In the genomic region with DNA sequence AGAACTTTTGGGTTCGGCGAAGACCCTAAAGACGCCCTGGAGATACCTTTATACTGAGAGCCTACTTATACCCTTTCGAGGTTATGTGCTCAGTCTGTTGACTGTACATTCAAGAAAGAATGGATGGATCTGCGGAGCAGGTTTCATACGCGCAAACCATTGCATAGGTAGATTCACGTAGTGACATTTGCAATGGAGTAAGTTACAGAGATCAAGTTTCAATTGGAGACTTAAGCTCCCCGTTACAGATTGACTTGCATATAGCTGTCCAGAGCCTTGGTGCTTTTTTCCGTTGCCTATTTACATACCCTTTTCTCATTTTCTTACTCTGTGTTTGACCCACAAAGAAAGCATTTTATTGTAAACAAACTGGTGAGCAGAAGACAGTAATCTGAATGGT, we compare ENCODE assay signal across 8 cellular contexts. TPM values are rescaled to one million over a fixed set of nuclear protein-coding genes. Genes with fewer than 3 reads are reported as not detected.
DNase-seq lines count a peak whose midpoint lies in the region; ATAC-seq and TF ChIP-seq lines count a peak whose summit lies in the region.

No MANE protein-coding gene starts in this region.

- no peak for DNase-seq in activated naive CD4-positive, alpha-beta T cell treated with anti-CD3 and anti-CD28 coated beads for 36 hours
- no peak for DNase-seq in activated naive CD4-positive, alpha-beta T cell treated with anti-CD3 and anti-CD28 coated beads, Interleukin-2, amount 50 U/mL, for 16 hours
- DNase-seq in amniotic epithelial cell (ENCODE audit: low read depth) (peak; percentile 32), upper lobe of left lung (no peak), NCI-H1105 (lab: John Stamatoyannopoulos, UW) (no peak)

- peaks cover 42% of the 10 kb centered on the region for H3K4me1 Mint-ChIP-seq in activated naive CD4-positive, alpha-beta T cell treated with anti-CD3 and anti-CD28 coated beads for 36 hours (ENCODE audit: low read depth)

- intact Hi-C loops in activated naive CD4-positive, alpha-beta T cell treated with anti-CD3 and anti-CD28 coated beads for 36 hours (cut with micrococcal nuclease), result loop anchor here (2.0 to 5.0 kb wide), 5 partner anchors 135 to 649 kb away; a partner anchor contains a TSS

- H3K36me3 ChIP-seq in liver (ENCODE audit: control insufficient read depth in 4 of 4, insufficient read depth in 3 of 4, low read depth in 1 of 4, low read length in 3 of 4) (peaks cover 0 to 4% (median 2%) of the 10 kb centered on the region in 4 donors), upper lobe of left lung (peaks cover 3 to 14% (median 8%) of the 10 kb centered on the region in 4 donors)

- H3K4me1 ChIP-seq in liver (ENCODE audit: control insufficient read depth in 4 of 4, insufficient read depth in 4 of 4, low read length in 3 of 4) (peaks cover 4 to 55% (median 49%) of the 10 kb centered on the region in 4 donors), upper lobe of left lung (peaks cover 20 to 45% (median 25%) of the 10 kb centered on the region in 4 donors)

- H3K36me3 Mint-ChIP-seq in activated naive CD4-positive, alpha-beta T cell treated with anti-CD3 and anti-CD28 coated beads for 36 hours (ENCODE audit: low read depth), result peaks cover 7% of the 10 kb centered on the region

- TF ChIP-seq CTCF in liver (IDR thresholded peaks at IDR 0.05; ENCODE audit: low read depth, low read length, missing input control) (no peak), upper lobe of left lung (IDR thresholded peaks at IDR 0.05) (no peak)

- TF ChIP-seq EP300 in upper lobe of left lung (IDR thresholded peaks at IDR 0.05), result no peak

- no peak for TF ChIP-seq POLR2A in upper lobe of left lung (IDR thresholded peaks at IDR 0.05)

- H3K9ac ChIP-seq in liver (ENCODE audit: low read depth in 1 of 2, low read length in 2 of 2), result peak overlapping the region; percentile 88 to 91

- H3K27me3 Mint-ChIP-seq in activated naive CD4-positive, alpha-beta T cell treated with anti-CD3 and anti-CD28 coated beads for 36 hours (ENCODE audit: low read depth), result peaks cover 2% of the 10 kb centered on the region

- H3K9me3 Mint-ChIP-seq in activated naive CD4-positive, alpha-beta T cell treated with anti-CD3 and anti-CD28 coated beads for 36 hours, result no peaks in the 10 kb centered on the region

- H3K27ac Mint-ChIP-seq in activated naive CD4-positive, alpha-beta T cell treated with anti-CD3 and anti-CD28 coated beads for 36 hours, result peak overlapping the region; percentile 37

- CTCF ChIA-PET in activated naive CD4-positive, alpha-beta T cell treated with anti-CD3 and anti-CD28 coated beads for 36 hours (lab: Charles Lee), result interaction anchor here (0.6 to 1.4 kb wide), 4 partner anchors 12 to 233 kb away, joined by 3 to 4 read pairs (median 3); no protein-coding TSS in a partner anchor

- H3K4me3 Mint-ChIP-seq in activated naive CD4-positive, alpha-beta T cell treated with anti-CD3 and anti-CD28 coated beads for 36 hours, result peak overlapping the region; percentile 97

- H3K4me3 ChIP-seq in liver (ENCODE audit: low read depth in 1 of 3, low read length in 3 of 3) (peak overlapping the region; percentile 91 to 96 (median 91)), upper lobe of left lung (peak overlapping the region; percentile 78 to 97 (median 95))

- no peak for TF ChIP-seq RAD21 in liver (IDR thresholded peaks at IDR 0.05)

- H3K9me3 ChIP-seq in liver (ENCODE audit: control insufficient read depth in 4 of 4, low read length in 3 of 4), result no peaks in the 10 kb centered on the region
- no peaks in the 10 kb centered on the region for H3K9me3 ChIP-seq in upper lobe of left lung

- H3K27me3 ChIP-seq in liver (ENCODE audit: control insufficient read depth in 4 of 4, insufficient read depth in 4 of 4, low read length in 3 of 4), result no peaks in the 10 kb centered on the region
- no peaks in the 10 kb centered on the region for H3K27me3 ChIP-seq in upper lobe of left lung

- WGBS in liver, result 4% methylated on average over 10 of the region's 10 CpGs
- 6% methylated on average over 10 of the region's 10 CpGs for WGBS in upper lobe of left lung, 2 donors

- H3K27ac ChIP-seq in liver (ENCODE audit: low read depth in 1 of 2, low read length in 2 of 2), result peak overlapping the region; percentile 91 to 96
- peak overlapping the region in 3 of 4 donors; percentile 95 to 98 (median 97) for H3K27ac ChIP-seq in upper lobe of left lung

- ATAC-seq in upper lobe of left lung (ENCODE audit: low FRiP score in 2 of 2) (no peak), HG02938 (IDR thresholded peaks at IDR 0.05; ENCODE audit: unreplicated experiment) (no peak), GM18858 (IDR thresholded peaks at IDR 0.05; ENCODE audit: unreplicated experiment) (no peak)

TF ChIP-seq in liver, 16 proteins besides CTCF, POLR2A, EP300 and RAD21:
- TF ChIP-seq RXRA (IDR thresholded peaks at IDR 0.05), result no peak
- no peak for TF ChIP-seq YY1 (IDR thresholded peaks at IDR 0.05)
- no peak for TF ChIP-seq GABPA (IDR thresholded peaks at IDR 0.05 in 1 of 2, conservative IDR thresholded peaks at IDR 0.05 in 1 of 2)
- no peak for TF ChIP-seq HNF4A (conservative IDR thresholded peaks at IDR 0.05)
- no peak for TF ChIP-seq NR2F2 (IDR thresholded peaks at IDR 0.05)
- TF ChIP-seq, protein P1, sequence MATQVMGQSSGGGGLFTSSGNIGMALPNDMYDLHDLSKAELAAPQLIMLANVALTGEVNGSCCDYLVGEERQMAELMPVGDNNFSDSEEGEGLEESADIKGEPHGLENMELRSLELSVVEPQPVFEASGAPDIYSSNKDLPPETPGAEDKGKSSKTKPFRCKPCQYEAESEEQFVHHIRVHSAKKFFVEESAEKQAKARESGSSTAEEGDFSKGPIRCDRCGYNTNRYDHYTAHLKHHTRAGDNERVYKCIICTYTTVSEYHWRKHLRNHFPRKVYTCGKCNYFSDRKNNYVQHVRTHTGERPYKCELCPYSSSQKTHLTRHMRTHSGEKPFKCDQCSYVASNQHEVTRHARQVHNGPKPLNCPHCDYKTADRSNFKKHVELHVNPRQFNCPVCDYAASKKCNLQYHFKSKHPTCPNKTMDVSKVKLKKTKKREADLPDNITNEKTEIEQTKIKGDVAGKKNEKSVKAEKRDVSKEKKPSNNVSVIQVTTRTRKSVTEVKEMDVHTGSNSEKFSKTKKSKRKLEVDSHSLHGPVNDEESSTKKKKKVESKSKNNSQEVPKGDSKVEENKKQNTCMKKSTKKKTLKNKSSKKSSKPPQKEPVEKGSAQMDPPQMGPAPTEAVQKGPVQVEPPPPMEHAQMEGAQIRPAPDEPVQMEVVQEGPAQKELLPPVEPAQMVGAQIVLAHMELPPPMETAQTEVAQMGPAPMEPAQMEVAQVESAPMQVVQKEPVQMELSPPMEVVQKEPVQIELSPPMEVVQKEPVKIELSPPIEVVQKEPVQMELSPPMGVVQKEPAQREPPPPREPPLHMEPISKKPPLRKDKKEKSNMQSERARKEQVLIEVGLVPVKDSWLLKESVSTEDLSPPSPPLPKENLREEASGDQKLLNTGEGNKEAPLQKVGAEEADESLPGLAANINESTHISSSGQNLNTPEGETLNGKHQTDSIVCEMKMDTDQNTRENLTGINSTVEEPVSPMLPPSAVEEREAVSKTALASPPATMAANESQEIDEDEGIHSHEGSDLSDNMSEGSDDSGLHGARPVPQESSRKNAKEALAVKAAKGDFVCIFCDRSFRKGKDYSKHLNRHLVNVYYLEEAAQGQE (IDR thresholded peaks at IDR 0.05), result peak; percentile 83

RNA-seq across cellular contexts. Expression of a gene that starts 0.9 kb away (rescaled TPM):
- total RNA-seq in activated naive CD4-positive, alpha-beta T cell treated with anti-CD3 and anti-CD28 coated beads for 36 hours, result 100 to 1,000 TPM; 106 TPM
- 10 to 100 TPM; 64.9 to 83.3 TPM for total RNA-seq in liver
- polyA plus RNA-seq in liver, result 10 to 100 TPM; 31.7 to 71.3 TPM
- 10 to 100 TPM; 24.6 to 68.1 (median 57.0) TPM for total RNA-seq in upper lobe of left lung

RNA-seq across cellular contexts. Expression of a gene that starts 20.3 kb away (rescaled TPM):
- total RNA-seq in activated naive CD4-positive, alpha-beta T cell treated with anti-CD3 and anti-CD28 coated beads for 36 hours, result not detected
- 100 to 1,000 TPM in 1 of 2 donors, 10 to 100 TPM in 1; 74.8 to 141 TPM for total RNA-seq in liver
- polyA plus RNA-seq in liver, result 10 to 100 TPM; 33.2 to 94.9 TPM
- total RNA-seq in upper lobe of left lung, result under 1 TPM in 3 of 6 donors, not detected in 3; 0.37 to 0.84 (median 0.61) TPM

Comparison
In these comparisons a context has a peak if more than half of its experiments do, and no peak if none do; other contexts are left out.
1. RNA of a gene that starts 20.3 kb away (total RNA-seq): 74.8 to 141 TPM in liver; 0.37 to 0.84 TPM in upper lobe of left lung and not detected in activated naive CD4-positive, alpha-beta T cell treated with anti-CD3 and anti-CD28 coated beads for 36 hours; every median in the first group is over 10 times any median in the second.